ENCODE assay signal across 8 cellular contexts in genomic region chr1:34162852-34163766, GRCh38. TPM values are rescaled to one million over a fixed set of nuclear protein-coding genes. Genes with fewer than 3 reads are reported as not detected.
DNase-seq lines count a peak whose midpoint lies in the region; TF ChIP-seq lines count a peak whose summit lies in the region.

No MANE protein-coding gene starts in this region.

- H3K36me3 ChIP-seq in HEK293 (ENCODE audit: control insufficient read depth in 2 of 2, insufficient read depth in 1 of 2, low read length in 2 of 2) (no peaks in the 10 kb centered on the region), breast epithelium (no peaks in the 10 kb centered on the region), skeletal muscle satellite cell (ENCODE audit: insufficient read depth, low read length) (no peaks in the 10 kb centered on the region)

- intact Hi-C loops in breast epithelium (cut with DNase I; ENCODE audit: low total_unique reads): no loop called here

- H3K4me1 ChIP-seq in HEK293 (ENCODE audit: control insufficient read depth, insufficient read depth, low read length): 0 out of 2 replicates have a peak, but pooled peaks cover 3% of the 10 kb centered on the region
- H3K4me1 ChIP-seq in breast epithelium: peaks cover 8% of the 10 kb centered on the region in 2 donors
- H3K4me1 ChIP-seq in skeletal muscle satellite cell (ENCODE audit: control insufficient read depth, insufficient read depth, low read length): peaks cover 7% of the 10 kb centered on the region

- peak overlapping the region; percentile 89 for H3K4me2 ChIP-seq in skeletal muscle satellite cell (ENCODE audit: low read length)

- POLR2A ChIA-PET in HEK293 (lab: Yijun Ruan, JAX): interaction anchor here (1.5 kb wide), 1 partner anchor 530 kb away, joined by 8 read pairs; no protein-coding TSS in a partner anchor

- CTCF ChIA-PET in HEK293 (lab: Yijun Ruan, JAX): interaction anchor here (0.5 to 2.7 kb wide), 23 partner anchors 9 to 580 kb away, joined by 3 to 27 read pairs (median 5); no protein-coding TSS in a partner anchor

- peaks cover 0 to 52% of the 10 kb centered on the region in 2 donors for H3K27me3 ChIP-seq in breast epithelium
- H3K27me3 ChIP-seq in skeletal muscle satellite cell (ENCODE audit: control insufficient read depth, insufficient read depth, low read length): peaks cover 46% of the 10 kb centered on the region

- TF ChIP-seq CTCF in HEK293 (tag by site-specific recombination; IDR thresholded peaks at IDR 0.05) (peak; percentile 77), breast epithelium (IDR thresholded peaks at IDR 0.05) (peak in 2 of 3 donors; percentile 36 to 43)

- no peak for TF ChIP-seq POLR2A in breast epithelium (IDR thresholded peaks at IDR 0.05)

- no peak overlapping the region for H3K9ac ChIP-seq in skeletal muscle satellite cell (ENCODE audit: low read depth, low read length)

- peak; percentile 65 to 83 for DNase-seq in NCI-H2081 (lab: John Stamatoyannopoulos, UW)
- DNase-seq in NCI-H2081 treated with DMSO at 0.1 percent for 48 hours (lab: John Stamatoyannopoulos, UW): no peak
- DNase-seq in NCI-H748 (lab: John Stamatoyannopoulos, UW; ENCODE audit: unreplicated experiment): peak; percentile 81
- DNase-seq in breast epithelium (ENCODE audit: low spot score in 2 of 2): no peak
- peak; percentile 69 for DNase-seq in iPS-NIHi11 (ENCODE audit: low spot score)
- DNase-seq in glomerular visceral epithelial cell (ENCODE audit: extremely low spot score): no peak

- no peak overlapping the region for H3K27ac ChIP-seq in HEK293 (ENCODE audit: extremely low read depth, low read depth, low read length)
- no peak overlapping the region for H3K27ac ChIP-seq in breast epithelium

- H3K9me3 ChIP-seq in HEK293 (ENCODE audit: control insufficient read depth, insufficient read depth, low read depth, low read length) (no peaks in the 10 kb centered on the region), breast epithelium (no peaks in the 10 kb centered on the region), skeletal muscle satellite cell (replicated peaks; ENCODE audit: low read length) (no peaks in the 10 kb centered on the region)

- H3K4me3 ChIP-seq in HEK293 (ENCODE audit: low read depth, low read length) (peak overlapping the region; percentile 49), breast epithelium (peak overlapping the region; percentile 43 to 66 (median 46)), skeletal muscle satellite cell (ENCODE audit: low read length) (peak overlapping the region; percentile 59)

TF ChIP-seq in HEK293, 187 proteins besides CTCF, POLR2A, EP300 and RAD21 (continues in another document):
- TF ChIP-seq ZIC2 (tag by site-specific recombination; IDR thresholded peaks at IDR 0.05) (peak; percentile 74), ZNF629 (tag by site-specific recombination; IDR thresholded peaks at IDR 0.05) (no peak), PATZ1 (tag by site-specific recombination; IDR thresholded peaks at IDR 0.05) (0 out of 2 replicates have a peak, but pooled peaks have one; percentile 7), ZFHX2 (tag by site-specific recombination; conservative IDR thresholded peaks at IDR 0.05) (peak; percentile 66), ZSCAN4 (tag by site-specific recombination; IDR thresholded peaks at IDR 0.05) (0 out of 2 replicates have a peak, but pooled peaks have one; percentile 19), GLIS1 (tag by site-specific recombination; IDR thresholded peaks at IDR 0.05) (peak; percentile 97), REST (tag by site-specific recombination; IDR thresholded peaks at IDR 0.05) (no peak), SP3 (tag by site-specific recombination; IDR thresholded peaks at IDR 0.05) (peak; percentile 24; the same call in 1 of the 2 replicates), ZBTB49 (tag by site-specific recombination; IDR thresholded peaks at IDR 0.05; ENCODE audit: low read depth) (no peak), ZNF335 (tag by site-specific recombination; conservative IDR thresholded peaks at IDR 0.05) (0 out of 2 replicates have a peak, but pooled peaks have one; percentile 35), ZNF514 (tag by site-specific recombination; IDR thresholded peaks at IDR 0.05) (no peak), ZNF266 (tag by site-specific recombination; IDR thresholded peaks at IDR 0.05; ENCODE audit: low read depth) (no peak), ZNF768 (tag by site-specific recombination; IDR thresholded peaks at IDR 0.05) (peak; percentile 41; the same call in 1 of the 2 replicates), ZNF843 (tag by site-specific recombination; IDR thresholded peaks at IDR 0.05) (no peak), ZNF433 (tag by site-specific recombination; IDR thresholded peaks at IDR 0.05; ENCODE audit: low read depth) (0 out of 2 replicates have a peak, but pooled peaks have one; percentile 23), ZBTB17 (tag by site-specific recombination; IDR thresholded peaks at IDR 0.05) (peak; percentile 78)

RNA-seq across cellular contexts. Expression of gene CSMD2, which starts 1.9 kb away (rescaled TPM):
- total RNA-seq in breast epithelium: 1 to 10 TPM in 1 of 3 donors, under 1 TPM in 2; 0.33 to 2.6 (median 0.44) TPM
- 0.25 and 1.3 TPM in 2 replicates for total RNA-seq in skeletal muscle satellite cell (2012; rRNA removed)

RNA-seq across cellular contexts. Expression of gene C1orf94, which starts 13.6 kb away (rescaled TPM):
- total RNA-seq in breast epithelium: not detected
- not detected in 2 replicates for total RNA-seq in skeletal muscle satellite cell (2012; rRNA removed)

Comparison
In these comparisons a context has a peak if more than half of its experiments do, and no peak if none do; other contexts are left out.
1. DNase-seq: peak in NCI-H2081 (2 of 2), NCI-H748 (single experiment) and iPS-NIHi11 (single experiment); none in NCI-H2081 treated with DMSO at 0.1 percent for 48 hours (single experiment), breast epithelium (0 of 2) and glomerular visceral epithelial cell (single experiment).
2. Peak in every context shown above with its lines, with median percentiles within 50 percentile points of each other: H3K4me3 ChIP-seq.